8 cellular contexts compared by ENCODE assay signal in the genomic region with DNA sequence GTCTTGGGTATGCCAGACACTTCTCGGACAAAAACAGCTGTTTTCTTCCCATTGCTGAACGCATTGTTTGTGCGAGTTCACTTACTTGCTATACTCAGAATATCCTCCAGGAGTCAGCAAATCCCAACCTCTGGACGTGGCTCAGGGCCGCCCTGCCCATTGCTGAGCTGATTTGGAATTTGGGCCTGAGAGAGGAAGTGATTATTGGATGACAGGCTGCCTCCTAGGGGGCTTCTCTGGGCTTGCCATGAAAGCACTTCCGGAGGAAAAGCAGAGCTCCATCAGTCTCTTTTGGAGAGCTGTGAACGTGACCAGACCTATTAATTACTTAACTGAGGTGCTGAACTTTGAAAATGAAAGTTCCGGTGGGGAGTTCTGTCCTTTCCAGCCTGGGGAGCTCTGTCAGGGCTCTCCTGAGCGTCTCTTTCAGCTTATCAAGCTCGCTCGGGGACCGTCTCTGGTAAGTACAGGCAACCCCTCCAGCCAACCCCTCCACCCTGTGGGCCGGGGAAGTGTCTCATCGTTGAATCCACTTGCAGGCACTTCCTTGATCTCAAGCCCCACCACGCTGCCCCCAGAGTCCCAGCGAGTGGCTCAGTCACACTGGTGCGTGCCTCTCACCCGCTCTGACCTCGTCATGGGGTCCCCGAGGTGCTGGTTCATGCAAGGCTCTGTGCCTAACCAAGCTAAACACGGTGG.
A peak's percentile ranks its signal among the peaks of the same experiment; 100 is the strongest.
DNase-seq lines count a peak whose midpoint lies in the region; ATAC-seq lines count a peak whose summit lies in the region.

No MANE protein-coding gene starts in this region.

- no peaks in the 10 kb centered on the region for H3K27me3 ChIP-seq in duodenal mucosa (ENCODE audit: control insufficient read depth in 1 of 2, insufficient read depth in 2 of 2, low read length in 2 of 2)

- H3K36me3 ChIP-seq in duodenal mucosa (ENCODE audit: control insufficient read depth in 1 of 2, insufficient read depth in 2 of 2, low read length in 2 of 2): no peaks in the 10 kb centered on the region

- peak; percentile 86 for ATAC-seq in GM18907 (IDR thresholded peaks at IDR 0.05; ENCODE audit: unreplicated experiment)
- peak; percentile 54 for ATAC-seq in HG03439 (IDR thresholded peaks at IDR 0.05; ENCODE audit: unreplicated experiment)

- H3K4me3 ChIP-seq in duodenal mucosa (ENCODE audit: low read depth in 1 of 2, low read length in 2 of 2): peak overlapping the region; percentile 48 to 49

- DNase-seq in AG08396 (ENCODE audit: low spot score): peak; percentile 83
- DNase-seq in NCI-H526 treated with DMSO at 0.1 percent for 48 hours (lab: John Stamatoyannopoulos, UW): peak; percentile 40
- DNase-seq in activated CD4-positive, alpha-beta T cell treated with anti-CD3 and anti-CD28 coated beads, Interleukin-2, amount 50 U/mL, for 1 hour: peak; percentile 27
- DNase-seq in lung microvascular endothelial cell (ENCODE audit: low read depth in 2 of 2): peak; percentile 86
- peak; percentile 14 for DNase-seq in stimulated activated CD8-positive, alpha-beta memory T cell treated with anti-CD3 and anti-CD28 coated beads, Interleukin-15, amount 100 ng/mL, for 1 hour (ENCODE audit: low read depth)

- H3K27ac ChIP-seq in duodenal mucosa (ENCODE audit: low read depth, low read length): no peak overlapping the region

- peak overlapping the region; percentile 3 to 57 for H3K9ac ChIP-seq in duodenal mucosa (ENCODE audit: low read depth in 1 of 2, low read length in 2 of 2)

- no peaks in the 10 kb centered on the region for H3K9me3 ChIP-seq in duodenal mucosa (ENCODE audit: control insufficient read depth in 1 of 2, low read length in 2 of 2)

- peaks cover 7 to 11% of the 10 kb centered on the region in 2 donors for H3K4me1 ChIP-seq in duodenal mucosa (ENCODE audit: control insufficient read depth in 1 of 2, insufficient read depth in 2 of 2, low read length in 2 of 2)

Comparison
In these comparisons a context has a peak if more than half of its experiments do, and no peak if none do; other contexts are left out.
1. DNase-seq: peak in every context shown above with its lines; median percentile 86 in lung microvascular endothelial cell; 83 in AG08396; 40 in NCI-H526 treated with DMSO at 0.1 percent for 48 hours; 27 in activated CD4-positive, alpha-beta T cell treated with anti-CD3 and anti-CD28 coated beads, Interleukin-2, amount 50 U/mL, for 1 hour; 14 in stimulated activated CD8-positive, alpha-beta memory T cell treated with anti-CD3 and anti-CD28 coated beads, Interleukin-15, amount 100 ng/mL, for 1 hour.